ENCODE assay signal across 1 cellular context in genomic region chr5:140840978-140841962, GRCh38.
TF ChIP-seq lines count a peak whose summit lies in the region.

Gene PCDHA8 (plus strand): TSS chr5:140841187. CDS start chr5:140841322, 135 bp downstream.

TF ChIP-seq in HCT116, 20 proteins besides CTCF, POLR2A, EP300 and RAD21 (continued from another document):
- TF ChIP-seq REST (IDR thresholded peaks at IDR 0.05; ENCODE audit: low read depth) (no peak), JUND (IDR thresholded peaks at IDR 0.05) (no peak)
